In the genomic region with DNA sequence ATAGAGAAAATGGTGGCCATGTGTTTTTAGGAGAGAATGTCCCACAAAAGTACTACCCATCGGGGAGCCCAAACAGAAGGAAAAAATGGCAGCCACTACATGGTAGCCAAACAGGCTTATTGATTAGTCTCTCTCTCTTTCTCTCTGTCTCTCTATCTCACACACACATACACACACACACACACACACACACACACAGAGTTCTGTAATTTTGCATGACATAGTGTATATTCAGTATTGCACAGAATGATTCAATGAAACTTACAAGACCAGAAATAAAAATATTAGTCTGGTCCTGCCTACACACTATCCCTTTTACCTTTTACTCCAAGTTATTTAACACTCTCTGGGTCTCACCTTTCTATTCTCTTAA, we compare ENCODE assay signal across 12 cellular contexts.
A peak's percentile ranks its signal among the peaks of the same experiment; 100 is the strongest.
DNase-seq lines count a peak whose midpoint lies in the region; ATAC-seq and TF ChIP-seq lines count a peak whose summit lies in the region.
"Had no signal": no experiment of that assay in that cellular context is flagged by ENCODE, and none has a peak within 500 bp of the region (broad histone marks: within the 10 kb centered on the region; RNA-seq: fewer than 3 reads in every experiment).

No MANE protein-coding gene starts in this region.

- ATAC-seq in effector memory CD8-positive, alpha-beta T cell (replicated peaks) = no peak
- ATAC-seq in stimulated activated naive CD8-positive, alpha-beta T cell treated with anti-CD3 and anti-CD28 coated beads, Interleukin-15, amount 100 ng/mL, for 72 hours = no peak
- ATAC-seq in HG02852 (IDR thresholded peaks at IDR 0.05; ENCODE audit: unreplicated experiment) = no peak

- CTCF ChIA-PET in activated naive CD4-positive, alpha-beta T cell treated with anti-CD3 and anti-CD28 coated beads, Interleukin-2, amount 10 ng/mL, durations not matched to agents 7 days and 5 days (lab: Charles Lee) = interaction anchor here (0.7 to 4.4 kb wide), 5 partner anchors 23 to 212 kb away, joined by 3 to 54 read pairs (median 18); no protein-coding TSS in a partner anchor

- peak overlapping the region; percentile 99 for H3K27ac Mint-ChIP-seq in activated naive CD4-positive, alpha-beta T cell treated with anti-CD3 and anti-CD28 coated beads, Interleukin-2, amount 10 ng/mL, durations not matched to agents 7 days and 5 days
- H3K27ac Mint-ChIP-seq in effector memory CD8-positive, alpha-beta T cell = peak overlapping the region; percentile 85 to 97
- peak overlapping the region; percentile 96 to 97 for H3K27ac Mint-ChIP-seq in stimulated activated naive CD8-positive, alpha-beta T cell treated with anti-CD3 and anti-CD28 coated beads, Interleukin-15, amount 100 ng/mL, for 72 hours

- H3K27ac ChIP-seq in Peyer's patch = peak overlapping the region in 3 of 4 donors; percentile 16 to 68 (median 47)
- H3K27ac ChIP-seq: C4-2B had no signal

- no peaks in the 10 kb centered on the region for H3K27me3 Mint-ChIP-seq in activated naive CD4-positive, alpha-beta T cell treated with anti-CD3 and anti-CD28 coated beads, Interleukin-2, amount 10 ng/mL, durations not matched to agents 7 days and 5 days
- no peaks in the 10 kb centered on the region for H3K27me3 Mint-ChIP-seq in effector memory CD8-positive, alpha-beta T cell
- no peaks in the 10 kb centered on the region for H3K27me3 Mint-ChIP-seq in stimulated activated naive CD8-positive, alpha-beta T cell treated with anti-CD3 and anti-CD28 coated beads, Interleukin-15, amount 100 ng/mL, for 72 hours

- H3K36me3 Mint-ChIP-seq in activated naive CD4-positive, alpha-beta T cell treated with anti-CD3 and anti-CD28 coated beads, Interleukin-2, amount 10 ng/mL, durations not matched to agents 7 days and 5 days = peaks cover 41% of the 10 kb centered on the region
- no peaks in the 10 kb centered on the region for H3K36me3 Mint-ChIP-seq in effector memory CD8-positive, alpha-beta T cell (ENCODE audit: insufficient read depth)

- peaks cover 73% of the 10 kb centered on the region for H3K4me1 Mint-ChIP-seq in activated naive CD4-positive, alpha-beta T cell treated with anti-CD3 and anti-CD28 coated beads, Interleukin-2, amount 10 ng/mL, durations not matched to agents 7 days and 5 days
- H3K4me1 Mint-ChIP-seq in effector memory CD8-positive, alpha-beta T cell (ENCODE audit: low read depth in 2 of 2) = peaks cover 56 to 67% of the 10 kb centered on the region in 2 donors
- H3K4me1 Mint-ChIP-seq in stimulated activated naive CD8-positive, alpha-beta T cell treated with anti-CD3 and anti-CD28 coated beads, Interleukin-15, amount 100 ng/mL, for 72 hours = peaks cover 68% of the 10 kb centered on the region

- H3K4me1 ChIP-seq in Peyer's patch = peaks cover 0 to 14% (median 2%) of the 10 kb centered on the region in 4 donors

- peaks cover 20% of the 10 kb centered on the region for H3K9me3 Mint-ChIP-seq in activated naive CD4-positive, alpha-beta T cell treated with anti-CD3 and anti-CD28 coated beads, Interleukin-2, amount 10 ng/mL, durations not matched to agents 7 days and 5 days
- H3K9me3 Mint-ChIP-seq in effector memory CD8-positive, alpha-beta T cell = no peaks in the 10 kb centered on the region
- H3K9me3 Mint-ChIP-seq in stimulated activated naive CD8-positive, alpha-beta T cell treated with anti-CD3 and anti-CD28 coated beads, Interleukin-15, amount 100 ng/mL, for 72 hours = peaks cover 0 to 10% of the 10 kb centered on the region in 2 donors

- no peak for TF ChIP-seq POLR2A in Peyer's patch (IDR thresholded peaks at IDR 0.05)

- no peaks in the 10 kb centered on the region for H3K9me3 ChIP-seq in Peyer's patch
- H3K9me3 ChIP-seq: transverse colon had no signal

- no peak for TF ChIP-seq CTCF in Peyer's patch (IDR thresholded peaks at IDR 0.05)

- DNase-seq in activated naive CD4-positive, alpha-beta T cell treated with anti-CD3 and anti-CD28 coated beads, Interleukin-2, amount 10 ng/mL, durations not matched to agents 7 days and 5 days = no peak
- no peak for DNase-seq in activated naive CD4-positive, alpha-beta T cell (lab: John Stamatoyannopoulos, UW)
- DNase-seq in Peyer's patch = no peak
- DNase-seq in effector memory CD8-positive, alpha-beta T cell = peak in 1 of 3 experiments; percentile 3
- no peak for DNase-seq in stimulated activated naive CD8-positive, alpha-beta T cell treated with anti-CD3 and anti-CD28 coated beads, Interleukin-15, amount 100 ng/mL, for 72 hours
- DNase-seq in T1000 (lab: John Stamatoyannopoulos, UW) = no peak
- DNase-seq in NCI-H2171 treated with DMSO at 0.1 percent for 48 hours (lab: John Stamatoyannopoulos, UW) = no peak
- DNase-seq: effector CD4-positive, alpha-beta T cell; KG1; transverse colon had no signal

- no peak overlapping the region for H3K4me3 ChIP-seq in Peyer's patch

- H3K4me3 Mint-ChIP-seq in activated naive CD4-positive, alpha-beta T cell treated with anti-CD3 and anti-CD28 coated beads, Interleukin-2, amount 10 ng/mL, durations not matched to agents 7 days and 5 days = peak overlapping the region; percentile 90
- H3K4me3 Mint-ChIP-seq in effector memory CD8-positive, alpha-beta T cell = peak overlapping the region; percentile 77 to 87
- peak overlapping the region; percentile 82 to 83 for H3K4me3 Mint-ChIP-seq in stimulated activated naive CD8-positive, alpha-beta T cell treated with anti-CD3 and anti-CD28 coated beads, Interleukin-15, amount 100 ng/mL, for 72 hours

- H3K36me3 ChIP-seq in Peyer's patch = no peaks in the 10 kb centered on the region
- H3K36me3 ChIP-seq: transverse colon had no signal

- H3K27me3 ChIP-seq in Peyer's patch = no peaks in the 10 kb centered on the region
- H3K27me3 ChIP-seq: transverse colon had no signal
